In the genomic region with DNA sequence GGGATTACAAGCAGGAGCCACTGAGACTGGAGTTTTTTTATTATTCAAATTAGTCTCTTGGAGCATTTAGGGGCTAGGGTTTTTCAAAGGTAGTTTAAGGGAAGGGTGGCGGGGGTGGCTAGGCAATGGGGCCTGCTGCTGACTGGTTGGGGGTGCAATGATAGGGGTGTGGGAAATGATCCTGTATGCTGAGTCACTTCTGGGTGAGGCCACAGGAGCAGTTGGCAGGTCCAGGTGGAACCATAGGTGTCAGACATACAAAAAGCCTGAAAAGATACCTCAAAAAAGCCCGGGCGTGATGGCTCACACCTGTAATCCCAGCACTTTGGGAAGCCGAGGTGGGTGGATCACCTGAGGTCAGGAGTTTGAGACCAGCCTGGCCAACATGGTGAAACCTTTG, we compare ENCODE assay signal across 31 cellular contexts. TPM values are rescaled to one million over a fixed set of nuclear protein-coding genes. Genes with fewer than 3 reads are reported as not detected.
"Had no signal": no experiment of that assay in that cellular context is flagged by ENCODE, and none has a peak within 500 bp of the region (broad histone marks: within the 10 kb centered on the region; RNA-seq: fewer than 3 reads in every experiment).

No MANE protein-coding gene starts in this region.

- H3K9ac ChIP-seq: KMS-11 had no signal

- DNase-seq: activated B cell treated with CpG ODN at 0.5 μM for 24 hours; activated CD4-positive, alpha-beta memory T cell treated with anti-CD3 and anti-CD28 coated beads for 36 hours; activated CD4-positive, alpha-beta T cell treated with anti-CD3 and anti-CD28 coated beads for 4 hours; activated CD4-positive, alpha-beta T cell treated with anti-CD3 and anti-CD28 coated beads, Interleukin-2, amount 50 U/mL, for 1 hour; activated CD4-positive, CD25-positive, alpha-beta regulatory T cell treated with anti-CD3 and anti-CD28 coated beads, Interleukin-2, amount 50 U/mL, for 72 hours; activated CD8-positive, alpha-beta memory T cell treated with anti-CD3 and anti-CD28 coated beads, Interleukin-2, amount 50 U/mL, for 48 hours; activated effector memory CD4-positive, alpha-beta T cell treated with Interleukin-2 at 50 U/mL for 16 hours; activated naive CD4-positive, alpha-beta T cell treated with anti-CD3 and anti-CD28 coated beads, Interleukin-2, amount 10 ng/mL, durations not matched to agents 7 days and 5 days; activated naive CD8-positive, alpha-beta T cell treated with anti-CD3 and anti-CD28 coated beads, Interleukin-2, amount 50 U/mL, for 24 hours; activated T-cell treated with anti-CD3 and anti-CD28 coated beads, Interleukin-2, amount 50 U/mL, for 48 hours; anterior cingulate cortex; MM.1S; MV-4-11; NCI-H1092; NCI-H1436 treated with DMSO at 0.1 percent for 48 hours; NCI-H1694 treated with DMSO at 0.1 percent for 48 hours; NCI-H2029; NCI-H345; NCI-H524 treated with DMSO at 0.1 percent for 48 hours; SIG-M5; T-helper 1 cell; T-helper 2 cell; T-helper 9 cell had no signal

- ATAC-seq: activated naive CD8-positive, alpha-beta T cell treated with anti-CD3 and anti-CD28 coated beads, Interleukin-2, amount 50 U/mL, for 24 hours; Panc1; SK-N-SH treated with all-trans-retinoic acid at 6 μM for 48 hours had no signal

- H3K27ac ChIP-seq: KMS-11, VCaP had no signal

RNA-seq across cellular contexts. Expression of a gene that starts 32.6 kb away (rescaled TPM):
- total RNA-seq: activated B cell treated with CpG ODN at 0.5 μM for 24 hours; activated CD4-positive, alpha-beta memory T cell treated with anti-CD3 and anti-CD28 coated beads for 36 hours; LHCN-M2; NCI-H460; RPMI7951; SK-MEL-5 had no signal
